In the genomic region with DNA sequence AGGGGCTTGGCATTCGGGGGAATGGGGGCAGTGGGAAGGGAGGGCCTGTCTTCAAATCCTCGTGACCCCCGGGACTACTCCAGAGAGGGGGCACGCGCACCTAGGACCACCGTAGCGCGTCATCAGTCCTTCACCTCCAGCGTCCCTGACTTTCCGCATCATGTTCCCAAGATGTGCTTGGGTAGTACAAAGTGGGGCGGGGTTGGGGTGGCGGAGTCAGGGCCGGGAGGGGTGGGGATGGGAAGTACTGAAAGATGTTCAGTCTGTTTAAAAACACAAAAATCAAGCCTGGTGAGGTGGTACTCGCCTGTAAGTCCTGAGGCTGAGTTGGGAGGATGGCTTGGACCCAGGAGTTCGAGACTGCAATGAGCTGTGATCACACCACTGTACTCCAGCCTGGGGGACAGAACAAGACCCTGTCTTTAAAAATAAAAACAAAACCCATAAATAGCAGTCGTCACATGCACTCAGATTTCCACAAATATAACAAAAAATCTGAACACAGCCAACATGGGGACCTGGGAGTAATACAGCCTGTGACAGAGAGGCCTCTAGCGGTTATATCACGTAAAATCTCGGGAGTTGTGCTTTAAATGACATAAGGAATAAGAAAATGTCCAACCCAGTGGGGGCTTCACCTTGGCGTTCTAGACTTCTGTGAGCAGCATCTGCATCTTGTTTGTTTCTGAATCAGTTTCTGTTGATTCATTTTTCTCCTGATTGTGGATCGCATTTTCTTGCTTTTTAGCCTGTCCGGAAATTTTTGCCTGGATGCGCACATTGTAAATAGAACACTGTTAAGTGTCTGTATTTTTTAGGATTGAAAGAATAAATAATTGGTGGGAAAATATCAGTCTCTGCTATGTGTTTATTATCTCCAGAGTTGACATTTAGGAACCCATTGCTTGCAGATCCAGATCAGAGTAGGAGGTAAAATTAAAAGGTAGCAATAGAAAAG, we compare ENCODE assay signal across 1 cellular context.
TF ChIP-seq lines count a peak whose summit lies in the region.

No MANE protein-coding gene starts in this region.

TF ChIP-seq in GM23338, 12 proteins besides CTCF, POLR2A, EP300 and RAD21 (continued from another document):
- TF ChIP-seq, protein P1, sequence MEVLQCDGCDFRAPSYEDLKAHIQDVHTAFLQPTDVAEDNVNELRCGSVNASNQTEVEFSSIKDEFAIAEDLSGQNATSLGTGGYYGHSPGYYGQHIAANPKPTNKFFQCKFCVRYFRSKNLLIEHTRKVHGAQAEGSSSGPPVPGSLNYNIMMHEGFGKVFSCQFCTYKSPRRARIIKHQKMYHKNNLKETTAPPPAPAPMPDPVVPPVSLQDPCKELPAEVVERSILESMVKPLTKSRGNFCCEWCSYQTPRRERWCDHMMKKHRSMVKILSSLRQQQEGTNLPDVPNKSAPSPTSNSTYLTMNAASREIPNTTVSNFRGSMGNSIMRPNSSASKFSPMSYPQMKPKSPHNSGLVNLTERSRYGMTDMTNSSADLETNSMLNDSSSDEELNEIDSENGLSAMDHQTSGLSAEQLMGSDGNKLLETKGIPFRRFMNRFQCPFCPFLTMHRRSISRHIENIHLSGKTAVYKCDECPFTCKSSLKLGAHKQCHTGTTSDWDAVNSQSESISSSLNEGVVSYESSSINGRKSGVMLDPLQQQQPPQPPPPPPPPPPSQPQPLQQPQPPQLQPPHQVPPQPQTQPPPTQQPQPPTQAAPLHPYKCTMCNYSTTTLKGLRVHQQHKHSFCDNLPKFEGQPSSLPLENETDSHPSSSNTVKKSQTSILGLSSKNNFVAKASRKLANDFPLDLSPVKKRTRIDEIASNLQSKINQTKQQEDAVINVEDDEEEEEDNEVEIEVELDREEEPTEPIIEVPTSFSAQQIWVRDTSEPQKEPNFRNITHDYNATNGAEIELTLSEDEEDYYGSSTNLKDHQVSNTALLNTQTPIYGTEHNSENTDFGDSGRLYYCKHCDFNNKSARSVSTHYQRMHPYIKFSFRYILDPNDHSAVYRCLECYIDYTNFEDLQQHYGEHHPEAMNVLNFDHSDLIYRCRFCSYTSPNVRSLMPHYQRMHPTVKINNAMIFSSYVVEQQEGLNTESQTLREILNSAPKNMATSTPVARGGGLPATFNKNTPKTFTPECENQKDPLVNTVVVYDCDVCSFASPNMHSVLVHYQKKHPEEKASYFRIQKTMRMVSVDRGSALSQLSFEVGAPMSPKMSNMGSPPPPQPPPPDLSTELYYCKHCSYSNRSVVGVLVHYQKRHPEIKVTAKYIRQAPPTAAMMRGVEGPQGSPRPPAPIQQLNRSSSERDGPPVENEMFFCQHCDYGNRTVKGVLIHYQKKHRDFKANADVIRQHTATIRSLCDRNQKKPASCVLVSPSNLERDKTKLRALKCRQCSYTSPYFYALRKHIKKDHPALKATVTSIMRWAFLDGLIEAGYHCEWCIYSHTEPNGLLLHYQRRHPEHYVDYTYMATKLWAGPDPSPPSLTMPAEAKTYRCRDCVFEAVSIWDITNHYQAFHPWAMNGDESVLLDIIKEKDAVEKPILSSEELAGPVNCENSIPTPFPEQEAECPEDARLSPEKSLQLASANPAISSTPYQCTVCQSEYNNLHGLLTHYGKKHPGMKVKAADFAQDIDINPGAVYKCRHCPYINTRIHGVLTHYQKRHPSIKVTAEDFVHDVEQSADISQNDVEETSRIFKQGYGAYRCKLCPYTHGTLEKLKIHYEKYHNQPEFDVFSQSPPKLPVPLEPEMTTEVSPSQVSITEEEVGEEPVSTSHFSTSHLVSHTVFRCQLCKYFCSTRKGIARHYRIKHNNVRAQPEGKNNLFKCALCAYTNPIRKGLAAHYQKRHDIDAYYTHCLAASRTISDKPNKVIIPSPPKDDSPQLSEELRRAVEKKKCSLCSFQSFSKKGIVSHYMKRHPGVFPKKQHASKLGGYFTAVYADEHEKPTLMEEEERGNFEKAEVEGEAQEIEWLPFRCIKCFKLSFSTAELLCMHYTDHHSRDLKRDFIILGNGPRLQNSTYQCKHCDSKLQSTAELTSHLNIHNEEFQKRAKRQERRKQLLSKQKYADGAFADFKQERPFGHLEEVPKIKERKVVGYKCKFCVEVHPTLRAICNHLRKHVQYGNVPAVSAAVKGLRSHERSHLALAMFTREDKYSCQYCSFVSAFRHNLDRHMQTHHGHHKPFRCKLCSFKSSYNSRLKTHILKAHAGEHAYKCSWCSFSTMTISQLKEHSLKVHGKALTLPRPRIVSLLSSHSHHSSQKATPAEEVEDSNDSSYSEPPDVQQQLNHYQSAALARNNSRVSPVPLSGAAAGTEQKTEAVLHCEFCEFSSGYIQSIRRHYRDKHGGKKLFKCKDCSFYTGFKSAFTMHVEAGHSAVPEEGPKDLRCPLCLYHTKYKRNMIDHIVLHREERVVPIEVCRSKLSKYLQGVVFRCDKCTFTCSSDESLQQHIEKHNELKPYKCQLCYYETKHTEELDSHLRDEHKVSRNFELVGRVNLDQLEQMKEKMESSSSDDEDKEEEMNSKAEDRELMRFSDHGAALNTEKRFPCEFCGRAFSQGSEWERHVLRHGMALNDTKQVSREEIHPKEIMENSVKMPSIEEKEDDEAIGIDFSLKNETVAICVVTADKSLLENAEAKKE (CRISPR knock-in tag; IDR thresholded peaks at IDR 0.05), result no peak
